Comparison of ENCODE assay signal across 17 cellular contexts in genomic region chr11:130470832-130471706, GRCh38. TPM values are rescaled to one million over a fixed set of nuclear protein-coding genes. Genes with fewer than 3 reads are reported as not detected.
DNase-seq lines count a peak whose midpoint lies in the region; ATAC-seq and TF ChIP-seq lines count a peak whose summit lies in the region.
"Had no signal": no experiment of that assay in that cellular context is flagged by ENCODE, and none has a peak within 500 bp of the region (broad histone marks: within the 10 kb centered on the region; RNA-seq: fewer than 3 reads in every experiment).

No MANE protein-coding gene starts in this region.

- POLR2A ChIA-PET in PC-9 (lab: Charles Lee; ENCODE audit: unreplicated experiment) = no interaction called here

- H3K27me3 ChIP-seq in right lobe of liver = no peaks in the 10 kb centered on the region
- H3K27me3 ChIP-seq in PC-9 (ENCODE audit: insufficient read depth, low read depth) = no peaks in the 10 kb centered on the region
- H3K27me3 ChIP-seq: BLaER1 treated with 17β-estradiol and CSF1 and Interleukin-3, amounts not matched to agents 10 nM and 100 nM had no signal

- DNase-seq in activated CD8-positive, alpha-beta memory T cell treated with anti-CD3 and anti-CD28 coated beads, Interleukin-2, amount 50 U/mL, for 48 hours = peak; percentile 20
- no peak for DNase-seq in activated CD8-positive, alpha-beta memory T cell treated with anti-CD3 and anti-CD28 coated beads for 24 hours
- DNase-seq in D341Med (ENCODE audit: low spot score) (peak; percentile 9), left lobe of liver (ENCODE audit: low spot score) (peak; percentile 35), osteocyte (ENCODE audit: extremely low spot score, unreplicated experiment) (peak; percentile 56), right lobe of liver (no peak), PC-9 (no peak)
- no peak for DNase-seq in activated naive CD4-positive, alpha-beta T cell treated with anti-CD3 and anti-CD28 coated beads for 36 hours
- DNase-seq: CD4-positive, CD25-positive, alpha-beta regulatory T cell; DMS 273 treated with DMSO at 0.1 percent for 48 hours; DMS79 treated with DMSO at 0.1 percent for 48 hours; EL; H7 had no signal

- H2AFZ ChIP-seq in PC-9 = no peak overlapping the region
- H2AFZ ChIP-seq: GM23338 had no signal

- no peaks in the 10 kb centered on the region for H3F3A ChIP-seq in PC-9 (ENCODE audit: insufficient read depth, low read depth)

- no peak overlapping the region for H3K4me3 Mint-ChIP-seq in osteocyte (ENCODE audit: unreplicated experiment)
- no peak overlapping the region for H3K4me3 Mint-ChIP-seq in activated naive CD4-positive, alpha-beta T cell treated with anti-CD3 and anti-CD28 coated beads for 36 hours
- H3K4me3 Mint-ChIP-seq: CD4-positive, CD25-positive, alpha-beta regulatory T cell; GM23338 had no signal

- intact Hi-C loops in right lobe of liver (cut with DNase I) (no loop called here), PC-9 (cut with micrococcal nuclease; ENCODE audit: unreplicated experiment) (loop anchor here (10.0 kb wide), 1 partner anchor 164 kb away; no protein-coding TSS in a partner anchor)
- intact Hi-C loops in activated naive CD4-positive, alpha-beta T cell treated with anti-CD3 and anti-CD28 coated beads for 36 hours (cut with micrococcal nuclease) = no loop called here

- WGBS in right lobe of liver (ENCODE audit: insufficient coverage, low coverage, low lambda C conversion rate, missing lambda C conversion rate) = 65% methylated on average over 15 of the region's 20 CpGs

- no peaks in the 10 kb centered on the region for H3K9me3 Mint-ChIP-seq in osteocyte (ENCODE audit: unreplicated experiment)
- H3K9me3 Mint-ChIP-seq in activated naive CD4-positive, alpha-beta T cell treated with anti-CD3 and anti-CD28 coated beads for 36 hours = no peaks in the 10 kb centered on the region
- H3K9me3 Mint-ChIP-seq: CD4-positive, CD25-positive, alpha-beta regulatory T cell; GM23338 had no signal

- no TSS peak for BruUV-seq in PC-9 (replicated peaks; lab: Mats Ljungman, UMichigan)

- H3K4me3 ChIP-seq in right lobe of liver (no peak overlapping the region), PC-9 (no peak overlapping the region)
- H3K4me3 ChIP-seq: BLaER1 treated with 17β-estradiol and CSF1 and Interleukin-3, amounts not matched to agents 10 nM and 100 nM; GM23338 had no signal

- no peak for TF ChIP-seq POLR2A in right lobe of liver (IDR thresholded peaks at IDR 0.05)

- peaks cover 49% of the 10 kb centered on the region for H3K36me3 Mint-ChIP-seq in osteocyte (ENCODE audit: unreplicated experiment)
- no peaks in the 10 kb centered on the region for H3K36me3 Mint-ChIP-seq in activated naive CD4-positive, alpha-beta T cell treated with anti-CD3 and anti-CD28 coated beads for 36 hours (ENCODE audit: low read depth)
- H3K36me3 Mint-ChIP-seq: CD4-positive, CD25-positive, alpha-beta regulatory T cell had no signal

- H3K79me2 ChIP-seq in PC-9 (ENCODE audit: low read depth) = no peaks in the 10 kb centered on the region

- H3K27ac Mint-ChIP-seq in osteocyte (ENCODE audit: unreplicated experiment) = no peak overlapping the region
- H3K27ac Mint-ChIP-seq in activated naive CD4-positive, alpha-beta T cell treated with anti-CD3 and anti-CD28 coated beads for 36 hours = no peak overlapping the region
- H3K27ac Mint-ChIP-seq: CD4-positive, CD25-positive, alpha-beta regulatory T cell; GM23338 had no signal

- no peaks in the 10 kb centered on the region for H4K20me1 ChIP-seq in PC-9 (ENCODE audit: insufficient read depth)
- H4K20me1 ChIP-seq: BLaER1 treated with 17β-estradiol and CSF1 and Interleukin-3, amounts not matched to agents 10 nM and 100 nM had no signal

- H3K4me1 ChIP-seq in right lobe of liver (no peaks in the 10 kb centered on the region), PC-9 (replicated peaks; ENCODE audit: insufficient read depth) (no peaks in the 10 kb centered on the region)
- H3K4me1 ChIP-seq: BLaER1 treated with 17β-estradiol and CSF1 and Interleukin-3, amounts not matched to agents 10 nM and 100 nM had no signal

- H3K36me3 ChIP-seq in right lobe of liver = no peaks in the 10 kb centered on the region
- no peaks in the 10 kb centered on the region for H3K36me3 ChIP-seq in PC-9 (ENCODE audit: low read depth)
- H3K36me3 ChIP-seq: BLaER1 treated with 17β-estradiol and CSF1 and Interleukin-3, amounts not matched to agents 10 nM and 100 nM had no signal

- H3K27me3 Mint-ChIP-seq in osteocyte (ENCODE audit: unreplicated experiment) = no peaks in the 10 kb centered on the region
- H3K27me3 Mint-ChIP-seq in activated naive CD4-positive, alpha-beta T cell treated with anti-CD3 and anti-CD28 coated beads for 36 hours (ENCODE audit: low read depth) = no peaks in the 10 kb centered on the region
- H3K27me3 Mint-ChIP-seq: CD4-positive, CD25-positive, alpha-beta regulatory T cell had no signal

- no peak for ATAC-seq in left lobe of liver
- ATAC-seq in right lobe of liver = no peak
- ATAC-seq: GM23338 had no signal

- TF ChIP-seq CTCF in osteocyte (IDR thresholded peaks at IDR 0.05) = no peak
- TF ChIP-seq CTCF in right lobe of liver (IDR thresholded peaks at IDR 0.05) = no peak
- TF ChIP-seq CTCF in PC-9 (conservative IDR thresholded peaks at IDR 0.05) = no peak

- H3K27ac ChIP-seq in right lobe of liver = no peak overlapping the region
- no peak overlapping the region for H3K27ac ChIP-seq in PC-9
- H3K27ac ChIP-seq: 22Rv1; BLaER1 treated with 17β-estradiol and CSF1 and Interleukin-3, amounts not matched to agents 10 nM and 100 nM had no signal

- no peak overlapping the region for H3K4me2 ChIP-seq in PC-9
- H3K4me2 ChIP-seq: BLaER1 treated with 17β-estradiol and CSF1 and Interleukin-3, amounts not matched to agents 10 nM and 100 nM; GM23338 had no signal

- H3K9me3 ChIP-seq in right lobe of liver = no peaks in the 10 kb centered on the region
- no peaks in the 10 kb centered on the region for H3K9me3 ChIP-seq in PC-9 (ENCODE audit: insufficient read depth, low read depth)
- H3K9me3 ChIP-seq: BLaER1 treated with 17β-estradiol and CSF1 and Interleukin-3, amounts not matched to agents 10 nM and 100 nM had no signal

- H3K4me1 Mint-ChIP-seq in osteocyte (ENCODE audit: unreplicated experiment) = peaks cover 5% of the 10 kb centered on the region
- H3K4me1 Mint-ChIP-seq in activated naive CD4-positive, alpha-beta T cell treated with anti-CD3 and anti-CD28 coated beads for 36 hours (ENCODE audit: low read depth) = no peaks in the 10 kb centered on the region
- H3K4me1 Mint-ChIP-seq: CD4-positive, CD25-positive, alpha-beta regulatory T cell; GM23338 had no signal

- CTCF ChIA-PET in PC-9 (lab: Charles Lee) = no interaction called here
- CTCF ChIA-PET in activated naive CD4-positive, alpha-beta T cell treated with anti-CD3 and anti-CD28 coated beads for 36 hours (lab: Charles Lee) = no interaction called here

- H3K9me2 ChIP-seq in PC-9 (ENCODE audit: insufficient read depth) = no peaks in the 10 kb centered on the region

RNA-seq across cellular contexts. Expression of gene ADAMTS15, which starts 22.6 kb away (rescaled TPM):
- 0.15 TPM for total RNA-seq in left lobe of liver
- total RNA-seq in osteocyte = 78.8 and 81.6 TPM in 2 replicates
- total RNA-seq in right lobe of liver = 1 to 10 TPM in 1 of 6 experiments, under 1 TPM in 4, not detected in 1; 0.19 to 1.1 (median 0.31) TPM
- total RNA-seq in PC-9 (2021) = 1.8 and 2.2 TPM in 2 replicates
- not detected for total RNA-seq in activated naive CD4-positive, alpha-beta T cell treated with anti-CD3 and anti-CD28 coated beads for 36 hours
- total RNA-seq: CD4-positive, CD25-positive, alpha-beta regulatory T cell; HT-29 had no signal

RNA-seq across cellular contexts. Expression of gene ADAMTS8, which starts 42.7 kb away (rescaled TPM):
- 0.15 TPM for total RNA-seq in left lobe of liver
- 0.19 and 0.31 TPM in 2 replicates for total RNA-seq in osteocyte
- total RNA-seq in right lobe of liver = under 1 TPM in 1 of 6 experiments, not detected in 5; 0.11 TPM
- not detected in 2 replicates for total RNA-seq in PC-9 (2021)
- not detected for total RNA-seq in activated naive CD4-positive, alpha-beta T cell treated with anti-CD3 and anti-CD28 coated beads for 36 hours
- total RNA-seq: CD4-positive, CD25-positive, alpha-beta regulatory T cell; HT-29 had no signal

Comparison
In these comparisons a context has a peak if more than half of its experiments do, and no peak if none do; other contexts are left out.
1. DNase-seq: peak in activated CD8-positive, alpha-beta memory T cell treated with anti-CD3 and anti-CD28 coated beads, Interleukin-2, amount 50 U/mL, for 48 hours (single experiment), D341Med (single experiment), left lobe of liver (single experiment) and osteocyte (single experiment); none in activated CD8-positive, alpha-beta memory T cell treated with anti-CD3 and anti-CD28 coated beads for 24 hours (single experiment), right lobe of liver (0 of 3), PC-9 (0 of 2) and activated naive CD4-positive, alpha-beta T cell treated with anti-CD3 and anti-CD28 coated beads for 36 hours (single experiment).
2. RNA of gene ADAMTS15, which starts 22.6 kb away (total RNA-seq): 78.8 to 81.6 TPM in osteocyte; 1.8 to 2.2 TPM in PC-9, 0.19 to 1.1 TPM in right lobe of liver, 0.15 TPM in left lobe of liver (single experiment) and not detected in activated naive CD4-positive, alpha-beta T cell treated with anti-CD3 and anti-CD28 coated beads for 36 hours; every median in the first group is over 10 times any median in the second.